In genomic region chr18:62790836-62791772, GRCh38 we compare ENCODE assay signal across 9 cellular contexts.
A peak's percentile ranks its signal among the peaks of the same experiment; 100 is the strongest.
DNase-seq lines count a peak whose midpoint lies in the region; ATAC-seq and TF ChIP-seq lines count a peak whose summit lies in the region.
"Had no signal": no experiment of that assay in that cellular context is flagged by ENCODE, and none has a peak within 500 bp of the region (broad histone marks: within the 10 kb centered on the region; RNA-seq: fewer than 3 reads in every experiment).

No MANE protein-coding gene starts in this region.

- no peaks in the 10 kb centered on the region for H3K27me3 Mint-ChIP-seq in CD8-positive, alpha-beta memory T cell

- H4K91ac ChIP-seq in trophoblast cell (ENCODE audit: low read depth, low read length): no peak overlapping the region

- H3K14ac ChIP-seq in trophoblast cell (ENCODE audit: low read length): no peak overlapping the region

- H3K27ac Mint-ChIP-seq in CD8-positive, alpha-beta memory T cell: peak overlapping the region in 1 of 8 donors; percentile 39

- H3K9ac ChIP-seq in GM23248 (0 out of 2 replicates have a peak overlapping the region, but pooled peaks have one; percentile 21), trophoblast cell (ENCODE audit: low read length) (no peak overlapping the region)

- H3K36me3 ChIP-seq in GM23248 (ENCODE audit: low read depth) (no peaks in the 10 kb centered on the region), trophoblast cell (ENCODE audit: control insufficient read depth in 1 of 2, insufficient read depth in 2 of 2, low read length in 2 of 2) (no peaks in the 10 kb centered on the region)
- no peaks in the 10 kb centered on the region for H3K36me3 ChIP-seq in CD8-positive, alpha-beta memory T cell (ENCODE audit: insufficient read depth, low read length)

- H3K9me3 Mint-ChIP-seq in CD8-positive, alpha-beta memory T cell: no peaks in the 10 kb centered on the region

- H3K27me3 ChIP-seq in GM23248 (replicated peaks; ENCODE audit: insufficient read depth): no peaks in the 10 kb centered on the region
- no peaks in the 10 kb centered on the region for H3K27me3 ChIP-seq in trophoblast cell (ENCODE audit: insufficient read depth, low read length)
- no peaks in the 10 kb centered on the region for H3K27me3 ChIP-seq in CD8-positive, alpha-beta memory T cell (ENCODE audit: insufficient read depth, low read length, poor library complexity, severe bottlenecking)

- H3K79me2 ChIP-seq in GM23248 (ENCODE audit: insufficient read depth): peaks cover 84% of the 10 kb centered on the region
- no peaks in the 10 kb centered on the region for H3K79me2 ChIP-seq in trophoblast cell (ENCODE audit: control insufficient read depth, insufficient read depth, low read length, poor library complexity)

- CTCF ChIA-PET in CD8-positive, alpha-beta memory T cell (lab: Charles Lee): no interaction called here

- H3K18ac ChIP-seq in trophoblast cell (ENCODE audit: low read length): no peak overlapping the region

- no peak overlapping the region for H2AK5ac ChIP-seq in trophoblast cell (ENCODE audit: low read length)

- H2BK12ac ChIP-seq in trophoblast cell (ENCODE audit: low read length): no peak overlapping the region

- no peak overlapping the region for H4K12ac ChIP-seq in trophoblast cell (ENCODE audit: low read depth, low read length)

- no peaks in the 10 kb centered on the region for H3K79me1 ChIP-seq in trophoblast cell (ENCODE audit: low read length)

- no peak overlapping the region for H2BK5ac ChIP-seq in trophoblast cell (ENCODE audit: low read depth, low read length, poor library complexity)

- TF ChIP-seq CTCF in fibroblast of pulmonary artery (IDR thresholded peaks at IDR 0.05; ENCODE audit: low read length, missing control alignments): no peak

- peaks cover 23 to 36% (median 28%) of the 10 kb centered on the region in 3 donors for H3K4me1 Mint-ChIP-seq in CD8-positive, alpha-beta memory T cell

- POLR2A ChIA-PET in CD8-positive, alpha-beta memory T cell (lab: Charles Lee): no interaction called here

- DNase-seq in GM23248 (peak; percentile 65), NCI-H69 (lab: John Stamatoyannopoulos, UW) (peak; percentile 79), fibroblast of pulmonary artery (ENCODE audit: low read depth) (peak; percentile 24), trophoblast cell (no peak), ureter (ENCODE audit: low spot score) (no peak)
- no peak for DNase-seq in CD8-positive, alpha-beta memory T cell
- DNase-seq: activated effector memory CD4-positive, alpha-beta T cell treated with Interleukin-2 at 50 U/mL for 16 hours; NCI-H2029 treated with DMSO at 0.1 percent for 48 hours had no signal

- no peak overlapping the region for H4K8ac ChIP-seq in trophoblast cell (ENCODE audit: low read depth, low read length)

- 25 to 33% methylated on average over 7 of the region's 7 CpGs for WGBS in GM23248 (ENCODE audit: low coverage in 1 of 2, low lambda C conversion rate in 2 of 2, missing lambda C conversion rate in 2 of 2), 2 experiments
- no CpG with 5 or more reads among the region's 7 CpGs for WGBS in trophoblast cell (ENCODE audit: extremely low coverage, insufficient coverage, insufficient read length)

- peaks cover 11% of the 10 kb centered on the region for H3F3A ChIP-seq in GM23248 (ENCODE audit: insufficient read depth)

- H3K4me1 ChIP-seq in GM23248 (ENCODE audit: insufficient read depth) (peaks cover 21% of the 10 kb centered on the region), trophoblast cell (ENCODE audit: control insufficient read depth in 1 of 2, insufficient read depth in 2 of 2, low read length in 2 of 2) (peaks cover 4 to 8% of the 10 kb centered on the region in 2 experiments)
- no peaks in the 10 kb centered on the region for H3K4me1 ChIP-seq in CD8-positive, alpha-beta memory T cell (ENCODE audit: insufficient read depth, low read length)

- H3K9me3 ChIP-seq in GM23248 (ENCODE audit: low read depth) (no peaks in the 10 kb centered on the region), trophoblast cell (ENCODE audit: insufficient read depth, low read depth, low read length) (no peaks in the 10 kb centered on the region)
- no peaks in the 10 kb centered on the region for H3K9me3 ChIP-seq in CD8-positive, alpha-beta memory T cell (ENCODE audit: low read length)

- H3K27ac ChIP-seq in GM23248 (peak overlapping the region; percentile 11; the same call in 1 of the 2 replicates), trophoblast cell (ENCODE audit: low read depth, low read length) (peak overlapping the region; percentile 0)
- no peak overlapping the region for H3K27ac ChIP-seq in CD8-positive, alpha-beta memory T cell (ENCODE audit: low read depth, low read length)

- in situ Hi-C loops in GM23248 (cut with MboI): no loop called here

- H2AFZ ChIP-seq in GM23248 (peak overlapping the region; percentile 22; the same call in 1 of the 2 replicates), trophoblast cell (ENCODE audit: insufficient read depth, low read length, poor library complexity) (no peak overlapping the region)

- no peak overlapping the region for H3K4me3 Mint-ChIP-seq in CD8-positive, alpha-beta memory T cell

- H3K4me2 ChIP-seq in GM23248 (ENCODE audit: unreplicated experiment) (peak overlapping the region; percentile 32), trophoblast cell (ENCODE audit: low read length) (no peak overlapping the region)

- H3K23ac ChIP-seq in trophoblast cell (ENCODE audit: low read length): no peak overlapping the region

- H3K4me3 ChIP-seq in GM23248 (peak overlapping the region; percentile 44), fibroblast of pulmonary artery (replicated peaks; ENCODE audit: low read depth, low read length) (no peak overlapping the region), trophoblast cell (ENCODE audit: low read depth, low read length) (no peak overlapping the region)
- H3K4me3 ChIP-seq in CD8-positive, alpha-beta memory T cell (ENCODE audit: low read length): no peak overlapping the region

- no peak for ATAC-seq in GM19023 (IDR thresholded peaks at IDR 0.05; ENCODE audit: unreplicated experiment)

- H3K36me3 Mint-ChIP-seq in CD8-positive, alpha-beta memory T cell: peaks cover 0 to 5% (median 0%) of the 10 kb centered on the region in 3 donors

- H2BK120ac ChIP-seq in trophoblast cell (ENCODE audit: insufficient read depth, low read length, poor library complexity): no peak overlapping the region

- H3K9me2 ChIP-seq in GM23248 (ENCODE audit: insufficient read depth): no peaks in the 10 kb centered on the region

- H3K4ac ChIP-seq in trophoblast cell (ENCODE audit: low read depth, low read length): no peak overlapping the region

- no peaks in the 10 kb centered on the region for H4K20me1 ChIP-seq in GM23248 (ENCODE audit: insufficient read depth)

Comparison
In these comparisons a context has a peak if more than half of its experiments do, and no peak if none do; other contexts are left out.
1. DNase-seq: peak in GM23248 (single experiment), NCI-H69 (single experiment) and fibroblast of pulmonary artery (single experiment); none in trophoblast cell (0 of 2), ureter (single experiment) and CD8-positive, alpha-beta memory T cell (0 of 5).